10 cellular contexts compared by ENCODE assay signal in the genomic region with DNA sequence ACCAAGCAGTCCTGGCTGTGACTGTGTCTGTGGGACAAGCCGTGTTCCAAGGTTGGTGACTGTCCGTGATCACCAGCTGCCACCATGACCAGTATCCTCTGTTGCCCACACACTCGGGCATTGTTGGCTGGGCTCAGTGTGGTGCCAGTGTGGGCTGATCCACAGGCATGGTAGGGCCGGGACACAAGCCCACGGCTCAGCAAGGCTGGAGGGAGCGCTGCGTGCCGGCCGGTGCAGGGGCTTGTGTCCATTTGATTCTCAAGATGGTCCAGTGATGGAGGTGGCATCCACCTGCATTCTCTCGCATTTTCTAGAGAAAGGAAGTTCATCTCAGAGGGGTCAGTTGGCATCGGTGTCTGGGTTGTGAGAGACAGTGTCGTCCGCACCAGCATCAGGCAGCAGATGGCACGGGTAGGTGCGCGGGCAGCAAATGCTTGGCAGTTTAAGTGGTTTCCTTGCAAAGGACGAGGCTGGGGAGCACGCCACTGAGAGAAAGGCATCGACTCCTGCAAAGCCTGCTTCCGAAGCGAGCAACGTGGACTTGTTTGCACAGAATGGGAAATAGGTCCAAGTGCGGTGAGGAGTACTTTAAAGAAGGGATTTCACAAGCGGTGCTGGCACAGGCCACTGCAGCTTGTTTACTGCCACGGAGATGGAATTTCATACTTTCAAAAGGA. TPM values are rescaled to one million over a fixed set of nuclear protein-coding genes. Genes with fewer than 3 reads are reported as not detected.
A peak's percentile ranks its signal among the peaks of the same experiment; 100 is the strongest.
DNase-seq lines count a peak whose midpoint lies in the region; ATAC-seq and TF ChIP-seq lines count a peak whose summit lies in the region.
"Had no signal": no experiment of that assay in that cellular context is flagged by ENCODE, and none has a peak within 500 bp of the region (broad histone marks: within the 10 kb centered on the region; RNA-seq: fewer than 3 reads in every experiment).

No MANE protein-coding gene starts in this region.

- peak overlapping the region; percentile 84; the same call in 1 of the 2 replicates for H2BK20ac ChIP-seq in IMR-90 (ENCODE audit: low read depth, low read length)

- POLR2A ChIA-PET in IMR-90 (lab: Charles Lee; ENCODE audit: unreplicated experiment): no interaction called here

- H3K27me3 ChIP-seq in IMR-90 (ENCODE audit: control insufficient read depth, insufficient read depth, low read length) (no peaks in the 10 kb centered on the region), right lobe of liver (no peaks in the 10 kb centered on the region), suprapubic skin (no peaks in the 10 kb centered on the region), mesendoderm (ENCODE audit: insufficient read depth, low read length, poor library complexity) (no peaks in the 10 kb centered on the region)

- DNase-seq in IMR-90: peak; percentile 64
- DNase-seq in right lobe of liver: no peak
- DNase-seq in suprapubic skin (ENCODE audit: low spot score in 2 of 2): peak; percentile 90 to 91
- DNase-seq in stimulated activated CD4-positive, alpha-beta T cell treated with anti-CD3 and anti-CD28 coated beads, Interleukin-2, amount 100 ng/mL, for 24 hours: no peak
- DNase-seq in mesendoderm: no peak
- DNase-seq: GDM1, NCI-H187 had no signal

- H4K8ac ChIP-seq in IMR-90 (ENCODE audit: low read depth in 2 of 2, low read length in 2 of 2) (peak overlapping the region in 1 of 2 experiments; percentile 81; a peak in 3 of 4 replicates), mesendoderm (ENCODE audit: low read depth, low read length) (no peak overlapping the region)

- peak overlapping the region; percentile 79 for H2BK120ac ChIP-seq in IMR-90 (ENCODE audit: low read depth, low read length)
- no peak overlapping the region for H2BK120ac ChIP-seq in mesendoderm (ENCODE audit: low read depth, low read length)

- ATAC-seq in IMR-90 (ENCODE audit: low read depth) (no peak), right lobe of liver (peak in 3 of 4 donors; percentile 9 to 55 (median 43)), HG03108 (IDR thresholded peaks at IDR 0.05; ENCODE audit: unreplicated experiment) (no peak)
- ATAC-seq: activated CD4-positive, CD25-positive, alpha-beta regulatory T cell treated with anti-CD3 and anti-CD28 coated beads, Interleukin-2, amount 50 U/mL, for 24 hours had no signal

- no peak overlapping the region for H3K4me2 ChIP-seq in IMR-90 (ENCODE audit: low read depth, low read length)
- no peak overlapping the region for H3K4me2 ChIP-seq in mesendoderm (ENCODE audit: low read length)

- H2AK9ac ChIP-seq in IMR-90 (replicated peaks; ENCODE audit: low read depth, low read length, poor library complexity): peak overlapping the region; percentile 51

- H4K91ac ChIP-seq in IMR-90 (ENCODE audit: insufficient read depth, low read depth, low read length): peak overlapping the region; percentile 77

- H3K9me3 ChIP-seq in IMR-90 (ENCODE audit: control insufficient read depth, insufficient read depth, low read length) (no peaks in the 10 kb centered on the region), right lobe of liver (no peaks in the 10 kb centered on the region), suprapubic skin (no peaks in the 10 kb centered on the region)

- no TSS peak for BruUV-seq in IMR-90 (replicated peaks; lab: Mats Ljungman, UMichigan)

- 75% methylated on average over 13 of the region's 25 CpGs; no CpG with 5 or more reads in 1 of the 2 experiments for WGBS in IMR-90 (ENCODE audit: extremely low coverage in 2 of 2, insufficient read length in 1 of 2), 2 experiments
- WGBS in right lobe of liver (ENCODE audit: insufficient coverage, low coverage, low lambda C conversion rate, missing lambda C conversion rate): 55% methylated on average over 16 of the region's 25 CpGs
- 64% methylated on average over 16 of the region's 25 CpGs for WGBS in suprapubic skin
- no CpG with 5 or more reads among the region's 25 CpGs for WGBS in mesendoderm (ENCODE audit: extremely low coverage, insufficient coverage, low lambda C conversion rate)

- peak overlapping the region; percentile 55; the same call in 1 of the 2 replicates for H3K14ac ChIP-seq in IMR-90 (replicated peaks; ENCODE audit: low read depth, low read length)

- H4K5ac ChIP-seq in IMR-90 (ENCODE audit: low read depth, low read length) (peak overlapping the region; percentile 36), mesendoderm (ENCODE audit: low read length) (no peak overlapping the region)

- H3K56ac ChIP-seq in IMR-90 (ENCODE audit: extremely low read depth, insufficient read depth, low read length): no peak overlapping the region
- H3K56ac ChIP-seq in mesendoderm (ENCODE audit: low read length): no peak overlapping the region

- H3K79me1 ChIP-seq in IMR-90 (ENCODE audit: low read depth in 1 of 2, low read length in 2 of 2) (peaks cover 27 to 75% of the 10 kb centered on the region in 2 experiments), mesendoderm (ENCODE audit: low read length) (no peaks in the 10 kb centered on the region)

- H2AK5ac ChIP-seq in IMR-90 (ENCODE audit: low read depth, low read length): peak overlapping the region; percentile 94
- no peak overlapping the region for H2AK5ac ChIP-seq in mesendoderm (ENCODE audit: low read length)

- H2BK15ac ChIP-seq in IMR-90 (ENCODE audit: low read depth, low read length) (peak overlapping the region; percentile 59; the same call in 2 of the 3 replicates), mesendoderm (replicated peaks; ENCODE audit: low read depth) (no peak overlapping the region)

- CTCF ChIA-PET in IMR-90 (lab: Yijun Ruan, JAX): no interaction called here

- H3K4ac ChIP-seq in IMR-90 (ENCODE audit: low read depth, low read length): peak overlapping the region; percentile 95
- H3K4ac ChIP-seq in mesendoderm (ENCODE audit: low read depth, low read length): no peak overlapping the region

- H3K18ac ChIP-seq in IMR-90 (ENCODE audit: low read depth, low read length): peak overlapping the region; percentile 3
- no peak overlapping the region for H3K18ac ChIP-seq in mesendoderm (ENCODE audit: low read length)

- H2BK5ac ChIP-seq in IMR-90 (ENCODE audit: low read depth, low read length, poor library complexity, severe bottlenecking) (peak overlapping the region; percentile 83), mesendoderm (ENCODE audit: low read length) (no peak overlapping the region)

- H4K20me1 ChIP-seq in IMR-90 (ENCODE audit: insufficient read depth, low read length): no peaks in the 10 kb centered on the region

- dilution Hi-C loops in IMR-90 (cut with HindIII; ENCODE audit: low sequenced_read_pairs, unreplicated experiment): no loop called here

- TF ChIP-seq POLR2A in IMR-90 (IDR thresholded peaks at IDR 0.05; ENCODE audit: low read depth, low read length): no peak
- TF ChIP-seq POLR2A in right lobe of liver (IDR thresholded peaks at IDR 0.05): no peak
- no peak for TF ChIP-seq POLR2A in suprapubic skin (IDR thresholded peaks at IDR 0.05)

- TF ChIP-seq RAD21 in IMR-90 (IDR thresholded peaks at IDR 0.05; ENCODE audit: low read length): no peak

- TF ChIP-seq CTCF in IMR-90 (conservative IDR thresholded peaks at IDR 0.05; ENCODE audit: low read depth, low read length): no peak
- TF ChIP-seq CTCF in right lobe of liver (IDR thresholded peaks at IDR 0.05): no peak
- no peak for TF ChIP-seq CTCF in suprapubic skin (IDR thresholded peaks at IDR 0.05)

- TF ChIP-seq EP300 in suprapubic skin (IDR thresholded peaks at IDR 0.05): no peak

- H3K27ac ChIP-seq in IMR-90 (ENCODE audit: insufficient read depth, low read length) (peak overlapping the region; percentile 77), cingulate gyrus (ENCODE audit: low read depth, low read length) (peak overlapping the region; percentile 19), right lobe of liver (no peak overlapping the region), suprapubic skin (peak overlapping the region; percentile 22), mesendoderm (ENCODE audit: low read depth, low read length) (no peak overlapping the region)

- H3K9ac ChIP-seq in IMR-90 (ENCODE audit: low read depth, low read length) (no peak overlapping the region), mesendoderm (ENCODE audit: low read length) (no peak overlapping the region)

- H3K79me2 ChIP-seq in mesendoderm (ENCODE audit: control insufficient read depth, insufficient read depth, low read length): no peaks in the 10 kb centered on the region

- H3K4me1 ChIP-seq in IMR-90 (ENCODE audit: control insufficient read depth, insufficient read depth, low read length) (peaks cover 45% of the 10 kb centered on the region), right lobe of liver (no peaks in the 10 kb centered on the region), suprapubic skin (peaks cover 38% of the 10 kb centered on the region), mesendoderm (ENCODE audit: control insufficient read depth, low read depth, low read length) (peaks cover 3% of the 10 kb centered on the region)

- peaks cover 6% of the 10 kb centered on the region for H3K36me3 ChIP-seq in IMR-90 (ENCODE audit: control insufficient read depth, insufficient read depth, low read length)
- H3K36me3 ChIP-seq in right lobe of liver: no peaks in the 10 kb centered on the region
- H3K36me3 ChIP-seq in suprapubic skin: no peaks in the 10 kb centered on the region
- no peaks in the 10 kb centered on the region for H3K36me3 ChIP-seq in mesendoderm (ENCODE audit: control insufficient read depth, insufficient read depth, low read length)

- peak overlapping the region; percentile 1 for H2AFZ ChIP-seq in IMR-90 (replicated peaks; ENCODE audit: low read length, poor library complexity)

- intact Hi-C loops in IMR-90 (cut with micrococcal nuclease): no loop called here
- intact Hi-C loops in right lobe of liver (cut with DNase I): no loop called here

- in situ Hi-C loops in IMR-90 (cut with MboI; ENCODE audit: low sequenced_read_pairs): no loop called here

- H3K23ac ChIP-seq in IMR-90 (ENCODE audit: low read depth, low read length): peak overlapping the region; percentile 76; the same call in 1 of the 2 replicates
- no peak overlapping the region for H3K23ac ChIP-seq in mesendoderm (ENCODE audit: low read length)

- no peak overlapping the region for H3K4me3 ChIP-seq in IMR-90 (ENCODE audit: insufficient read depth, low read depth, low read length)
- no peak overlapping the region for H3K4me3 ChIP-seq in right lobe of liver
- no peak overlapping the region for H3K4me3 ChIP-seq in suprapubic skin
- no peak overlapping the region for H3K4me3 ChIP-seq in mesendoderm (ENCODE audit: low read length)

- peaks cover 54% of the 10 kb centered on the region for H3K9me1 ChIP-seq in IMR-90 (ENCODE audit: insufficient read depth, low read length)

RNA-seq across cellular contexts. Expression of a gene that starts 20.9 kb away (rescaled TPM):
- total RNA-seq in IMR-90 (2012; rRNA removed) (9.3 and 14.7 TPM in 2 replicates), right lobe of liver (under 1 TPM in 3 of 6 experiments, not detected in 3; 0.15 to 0.56 (median 0.18) TPM), suprapubic skin (10 to 100 TPM; 14.7 to 72.7 (median 30.4) TPM)
- polyA plus RNA-seq in IMR-90 (2012; rRNA removed): 33.6 and 40.0 TPM in 2 replicates
- 27.9 and 76.1 TPM in 2 replicates for polyA plus RNA-seq in IMR-90 (2012; cell fraction: cytosol; rRNA removed)
- 18.9 and 35.7 TPM in 2 replicates for polyA plus RNA-seq in IMR-90 (2012; cell fraction: nucleus; rRNA removed; ENCODE audit: low replicate concordance)
- 2.9 TPM for polyA plus RNA-seq in mesendoderm (2013, experiment 1 of 2)
- polyA plus RNA-seq in mesendoderm (2013, experiment 2 of 2): 3.1 TPM

Comparison
In these comparisons a context has a peak if more than half of its experiments do, and no peak if none do; other contexts are left out.
1. ATAC-seq: peak in right lobe of liver (3 of 4); none in IMR-90 (single experiment) and HG03108 (single experiment).
2. DNase-seq: peak in IMR-90 (single experiment) and suprapubic skin (2 of 2); none in right lobe of liver (0 of 3), stimulated activated CD4-positive, alpha-beta T cell treated with anti-CD3 and anti-CD28 coated beads, Interleukin-2, amount 100 ng/mL, for 24 hours (0 of 2) and mesendoderm (single experiment).
3. H3K27ac ChIP-seq: peak in IMR-90 (single experiment), cingulate gyrus (single experiment) and suprapubic skin (single experiment); none in right lobe of liver (0 of 3) and mesendoderm (single experiment).